23 cellular contexts compared by ENCODE assay signal in genomic region chr1:223152399-223152798, GRCh38.
"Had no signal": no experiment of that assay in that cellular context is flagged by ENCODE, and none has a peak within 500 bp of the region (broad histone marks: within the 10 kb centered on the region; RNA-seq: fewer than 3 reads in every experiment).

No MANE protein-coding gene starts in this region.

- H3K36me3 ChIP-seq: MG63, SJSA1 had no signal

- H3K9me3 ChIP-seq: SJSA1 had no signal

- H3K27ac ChIP-seq: HL-60, SK-N-MC had no signal

- H3K27me3 ChIP-seq: MG63, SJSA1 had no signal

- FAIRE-seq: HTR-8/SVneo, RCC 7860 had no signal

- H3K4me3 ChIP-seq: MG63, SJSA1, SK-N-MC had no signal

- DNase-seq: Karpas-422, KG1, MG63, NCI-H1092, NCI-H1105 treated with DMSO at 0.1 percent for 48 hours, NCI-H1417 treated with DMSO at 0.1 percent for 48 hours, NCI-H146, NCI-H1694 treated with DMSO at 0.1 percent for 48 hours, NCI-H1930, NCI-H2081, NCI-H2107, NCI-H345, NCI-H446 treated with DMSO at 0.1 percent for 48 hours, NCI-H510A treated with DMSO at 0.1 percent for 48 hours, NCI-H526, Right ventricle myocardium superior, RPMI8226, SIG-M5 had no signal
